In the genomic region with DNA sequence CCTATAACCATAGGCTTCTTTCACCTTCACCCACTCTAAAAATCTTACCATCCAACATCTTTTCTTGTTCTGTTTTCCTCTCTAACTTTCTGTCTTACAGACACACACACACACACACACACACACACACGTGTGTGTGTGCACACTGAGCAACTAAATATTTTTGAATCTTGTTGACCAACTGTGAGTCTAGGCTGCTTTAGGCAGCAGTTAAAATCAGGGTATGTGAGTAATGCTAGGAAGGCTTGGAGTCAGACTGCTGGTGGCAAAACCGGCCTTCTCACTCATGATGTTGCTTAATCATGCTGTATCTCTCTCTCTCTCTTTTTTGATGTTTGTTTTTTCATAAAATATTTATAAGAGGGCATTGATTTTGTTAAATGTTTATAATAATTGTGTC, we compare ENCODE assay signal across 17 cellular contexts.
DNase-seq lines count a peak whose midpoint lies in the region; ATAC-seq and TF ChIP-seq lines count a peak whose summit lies in the region.
"Had no signal": no experiment of that assay in that cellular context is flagged by ENCODE, and none has a peak within 500 bp of the region (broad histone marks: within the 10 kb centered on the region; RNA-seq: fewer than 3 reads in every experiment).

No MANE protein-coding gene starts in this region.

- H3K27ac ChIP-seq in GM23248 (peak overlapping the region; percentile 4; the same call in 1 of the 2 replicates), adrenal gland (no peak overlapping the region)
- H3K27ac ChIP-seq: thyroid gland had no signal

- no peak overlapping the region for H3K9ac ChIP-seq in GM23248

- no peak for ATAC-seq in HG03159 (IDR thresholded peaks at IDR 0.05; ENCODE audit: unreplicated experiment)
- ATAC-seq: activated CD4-positive, CD25-positive, alpha-beta regulatory T cell treated with anti-CD3 and anti-CD28 coated beads, Interleukin-2, amount 50 U/mL, for 24 hours had no signal

- H3K9me3 ChIP-seq in GM23248 (ENCODE audit: low read depth) (no peaks in the 10 kb centered on the region), adrenal gland (replicated peaks in 1 of 3) (no peaks in the 10 kb centered on the region)
- H3K9me3 ChIP-seq: thyroid gland had no signal

- no peak overlapping the region for H3K4me2 ChIP-seq in GM23248 (ENCODE audit: unreplicated experiment)

- TF ChIP-seq CTCF in fibroblast of villous mesenchyme (IDR thresholded peaks at IDR 0.05; ENCODE audit: insufficient read depth, low read depth, low read length) (no peak), adrenal gland (IDR thresholded peaks at IDR 0.05) (no peak)

- WGBS in GM23248 (ENCODE audit: low coverage in 1 of 2, low lambda C conversion rate in 2 of 2, missing lambda C conversion rate in 2 of 2), 2 experiments, result 0 to 15% methylated on average over 2 of the region's 2 CpGs
- WGBS in adrenal gland, 4 donors, result 41 to 67% (median 48%) methylated on average over 2 of the region's 2 CpGs

- H3K4me1 ChIP-seq in GM23248 (ENCODE audit: insufficient read depth) (peaks cover 5% of the 10 kb centered on the region; the same call in 1 of the 2 replicates), adrenal gland (replicated peaks in 1 of 2) (no peaks in the 10 kb centered on the region)
- H3K4me1 ChIP-seq: thyroid gland had no signal

- 0 out of 2 replicates have a peak, but pooled peaks cover 5% of the 10 kb centered on the region for H3F3A ChIP-seq in GM23248 (ENCODE audit: insufficient read depth)

- H3K36me3 ChIP-seq in GM23248 (ENCODE audit: low read depth) (no peaks in the 10 kb centered on the region), adrenal gland (replicated peaks in 1 of 2) (no peaks in the 10 kb centered on the region)
- H3K36me3 ChIP-seq: thyroid gland had no signal

- H3K79me2 ChIP-seq in GM23248 (ENCODE audit: insufficient read depth), result no peaks in the 10 kb centered on the region

- H3K27me3 ChIP-seq in GM23248 (replicated peaks; ENCODE audit: insufficient read depth) (no peaks in the 10 kb centered on the region), adrenal gland (no peaks in the 10 kb centered on the region)
- H3K27me3 ChIP-seq: thyroid gland had no signal

- in situ Hi-C loops in GM23248 (cut with MboI), result no loop called here

- H4K20me1 ChIP-seq in GM23248 (ENCODE audit: insufficient read depth), result no peaks in the 10 kb centered on the region

- H3K9me2 ChIP-seq in GM23248 (ENCODE audit: insufficient read depth), result no peaks in the 10 kb centered on the region

- no peak overlapping the region for H2AFZ ChIP-seq in GM23248

- H3K4me3 ChIP-seq in GM23248 (no peak overlapping the region), fibroblast of villous mesenchyme (ENCODE audit: low read depth, low read length) (no peak overlapping the region), adrenal gland (no peak overlapping the region)
- H3K4me3 ChIP-seq: thyroid gland had no signal

- DNase-seq in GM23248 (peak; percentile 87), amniotic epithelial cell (ENCODE audit: low read depth) (peak; percentile 91), fibroblast of villous mesenchyme (ENCODE audit: low read depth) (peak; percentile 11), SIG-M5 (lab: John Stamatoyannopoulos, UW) (no peak), adrenal gland (no peak), SKM-1 (lab: John Stamatoyannopoulos, UW; ENCODE audit: unreplicated experiment) (no peak)
- DNase-seq: aorta; DMS79; hippocampal formation; NCI-H1417; NK-92 treated with Interleukin-12 subunit alpha and Interleukin-12 subunit beta, amount 100 ng/mL, for 24 hours; nucleus accumbens; SHP77; T-helper 2 cell; thyroid gland had no signal

- TF ChIP-seq POLR2A in adrenal gland (IDR thresholded peaks at IDR 0.05), result no peak

- intact Hi-C loops in adrenal gland (cut with DNase I), result no loop called here

Comparison
In these comparisons a context has a peak if more than half of its experiments do, and no peak if none do; other contexts are left out.
1. DNase-seq: peak in GM23248 (single experiment), amniotic epithelial cell (single experiment) and fibroblast of villous mesenchyme (single experiment); none in SIG-M5 (single experiment), adrenal gland (0 of 7) and SKM-1 (single experiment).